ENCODE assay signal across 21 cellular contexts in genomic region chr15:52186651-52187486, GRCh38. TPM values are rescaled to one million over a fixed set of nuclear protein-coding genes. Genes with fewer than 3 reads are reported as not detected.
DNase-seq lines count a peak whose midpoint lies in the region; ATAC-seq, FAIRE-seq and TF ChIP-seq lines count a peak whose summit lies in the region.
"Had no signal": no experiment of that assay in that cellular context is flagged by ENCODE, and none has a peak within 500 bp of the region (broad histone marks: within the 10 kb centered on the region; RNA-seq: fewer than 3 reads in every experiment).

No MANE protein-coding gene starts in this region.

- TF ChIP-seq CTCF in IMR-90 (conservative IDR thresholded peaks at IDR 0.05; ENCODE audit: low read depth, low read length) = no peak
- no peak for TF ChIP-seq CTCF in HepG2 (CRISPR knock-in tag; IDR thresholded peaks at IDR 0.05)
- TF ChIP-seq CTCF in smooth muscle cell (IDR thresholded peaks at IDR 0.05; ENCODE audit: borderline replicate concordance, insufficient read depth, poor library complexity, severe bottlenecking) = no peak

- H2BK20ac ChIP-seq in IMR-90 (ENCODE audit: low read depth, low read length) = no peak overlapping the region

- DNase-seq in IMR-90 = no peak
- peak; percentile 92 for DNase-seq in cerebellar cortex (ENCODE audit: low spot score)
- DNase-seq in HepG2 (ENCODE audit: low spot score) = no peak
- peak; percentile 58 for DNase-seq in retina
- no peak for DNase-seq in H54 (ENCODE audit: insufficient read length, low spot score)
- no peak for DNase-seq in DMS79 treated with DMSO at 0.1 percent for 48 hours (lab: John Stamatoyannopoulos, UW)
- DNase-seq in smooth muscle cell (lab: John Stamatoyannopoulos, UW; ENCODE audit: unreplicated experiment) = no peak
- no peak for DNase-seq in mucosa of gallbladder (ENCODE audit: low spot score)
- DNase-seq: activated CD4-positive, alpha-beta T cell treated with anti-CD3 and anti-CD28 coated beads, Interleukin-2, amount 10 ng/mL, durations not matched to agents 7 days and 5 days; activated CD8-positive, alpha-beta memory T cell treated with anti-CD3 and anti-CD28 coated beads, Interleukin-2, amount 50 U/mL, for 4 hours; activated effector memory CD4-positive, alpha-beta T cell treated with anti-CD3 and anti-CD28 coated beads, Interleukin-2, amount 50 U/mL, for 16 hours; effector memory CD4-positive, alpha-beta T cell; Karpas-422; NCI-H1092; NCI-H2081; NCI-H446 treated with DMSO at 0.1 percent for 48 hours; nephron progenitor cell had no signal

- peaks cover 5% of the 10 kb centered on the region for H3K27me3 ChIP-seq in IMR-90 (ENCODE audit: control insufficient read depth, insufficient read depth, low read length)
- H3K27me3 ChIP-seq in HepG2 (ENCODE audit: control insufficient read depth in 1 of 2, insufficient read depth in 2 of 2, low read length in 2 of 2) = no peaks in the 10 kb centered on the region
- H3K27me3 ChIP-seq in smooth muscle cell (ENCODE audit: low read depth) = no peaks in the 10 kb centered on the region

- dilution Hi-C loops in IMR-90 (cut with HindIII; ENCODE audit: low sequenced_read_pairs, unreplicated experiment) = no loop called here

- in situ Hi-C loops in IMR-90 (cut with MboI; ENCODE audit: low sequenced_read_pairs) (no loop called here), HepG2 (cut with HindIII; ENCODE audit: extremely low pct_ligation_motif_present, low pct_unique_long_range_greater_than_20kb) (no loop called here)

- no peak overlapping the region for H2BK5ac ChIP-seq in IMR-90 (ENCODE audit: low read depth, low read length, poor library complexity, severe bottlenecking)

- H2AK5ac ChIP-seq in IMR-90 (ENCODE audit: low read depth, low read length) = no peak overlapping the region

- no peak overlapping the region for H2BK15ac ChIP-seq in IMR-90 (ENCODE audit: low read depth, low read length)

- H3K9me1 ChIP-seq in IMR-90 (ENCODE audit: insufficient read depth, low read length) = no peaks in the 10 kb centered on the region

- H3K4me3 ChIP-seq in IMR-90 (ENCODE audit: insufficient read depth, low read depth, low read length) = no peak overlapping the region
- H3K4me3 ChIP-seq in HepG2 (replicated peaks in 1 of 3; ENCODE audit: insufficient read depth in 1 of 3, low read depth in 2 of 3, low read length in 3 of 3) = no peak overlapping the region
- H3K4me3 ChIP-seq in smooth muscle cell = no peak overlapping the region

- TF ChIP-seq POLR2A in IMR-90 (IDR thresholded peaks at IDR 0.05; ENCODE audit: low read depth, low read length) (no peak), HepG2 (IDR thresholded peaks at IDR 0.05; ENCODE audit: insufficient read depth in 1 of 2, low read depth in 2 of 2, low read length in 2 of 2) (no peak), H54 (IDR thresholded peaks at IDR 0.05; ENCODE audit: low read depth, low read length) (no peak)

- peak overlapping the region; percentile 39 for H2AK9ac ChIP-seq in IMR-90 (replicated peaks; ENCODE audit: low read depth, low read length, poor library complexity)

- H2BK120ac ChIP-seq in IMR-90 (ENCODE audit: low read depth, low read length) = no peak overlapping the region

- no peaks in the 10 kb centered on the region for H3K36me3 ChIP-seq in IMR-90 (ENCODE audit: control insufficient read depth, insufficient read depth, low read length)
- no peaks in the 10 kb centered on the region for H3K36me3 ChIP-seq in HepG2 (replicated peaks in 1 of 2; ENCODE audit: control insufficient read depth in 1 of 2, insufficient read depth in 2 of 2, low read length in 2 of 2)
- H3K36me3 ChIP-seq in smooth muscle cell (ENCODE audit: low read depth) = no peaks in the 10 kb centered on the region

- H3K18ac ChIP-seq in IMR-90 (ENCODE audit: low read depth, low read length) = no peak overlapping the region

- no peak for FAIRE-seq in HepG2 (lab: Jason Lieb, UNC)
- FAIRE-seq in H54 (lab: Jason Lieb, UNC) = no peak
- FAIRE-seq: GM18507, islet of Langerhans, TTC549 had no signal

- TF ChIP-seq RAD21 in IMR-90 (IDR thresholded peaks at IDR 0.05; ENCODE audit: low read length) = no peak
- TF ChIP-seq RAD21 in HepG2 (CRISPR knock-in tag; IDR thresholded peaks at IDR 0.05) = no peak

- H3K23ac ChIP-seq in IMR-90 (ENCODE audit: low read depth, low read length) = no peak overlapping the region

- no peaks in the 10 kb centered on the region for H3F3A ChIP-seq in smooth muscle cell (ENCODE audit: low read depth)

- no peak overlapping the region for H3K9ac ChIP-seq in IMR-90 (ENCODE audit: low read depth, low read length)
- H3K9ac ChIP-seq in HepG2 (ENCODE audit: insufficient read depth, low read depth, low read length) = no peak overlapping the region
- no peak overlapping the region for H3K9ac ChIP-seq in smooth muscle cell (ENCODE audit: low read depth)

- WGBS in IMR-90 (ENCODE audit: extremely low coverage in 2 of 2, insufficient read length in 1 of 2), 2 experiments = 78% methylated on average over 6 of the region's 11 CpGs; no CpG with 5 or more reads in 1 of the 2 experiments
- WGBS in HepG2 (ENCODE audit: low lambda C conversion rate) = 61% methylated on average over 11 of the region's 11 CpGs
- WGBS in smooth muscle cell (ENCODE audit: low lambda C conversion rate) = 70% methylated on average over 11 of the region's 11 CpGs

- no peak overlapping the region for H3K27ac ChIP-seq in IMR-90 (ENCODE audit: insufficient read depth, low read length)
- no peak overlapping the region for H3K27ac ChIP-seq in HepG2 (ENCODE audit: extremely low read length, insufficient read depth, low read length)
- H3K27ac ChIP-seq in smooth muscle cell (ENCODE audit: low read depth) = no peak overlapping the region

- intact Hi-C loops in IMR-90 (cut with micrococcal nuclease) = no loop called here
- intact Hi-C loops in HepG2 (cut with micrococcal nuclease; ENCODE audit: unreplicated experiment) = loop anchor here (10.0 kb wide), 1 partner anchor 548 kb away; no protein-coding TSS in a partner anchor

- no peaks in the 10 kb centered on the region for H4K20me1 ChIP-seq in IMR-90 (ENCODE audit: insufficient read depth, low read length)
- H4K20me1 ChIP-seq in HepG2 (ENCODE audit: insufficient read depth, low read length) = no peaks in the 10 kb centered on the region
- H4K20me1 ChIP-seq in smooth muscle cell (ENCODE audit: low read depth) = no peaks in the 10 kb centered on the region

- H3K4me1 ChIP-seq in IMR-90 (ENCODE audit: control insufficient read depth, insufficient read depth, low read length) (no peaks in the 10 kb centered on the region), HepG2 (ENCODE audit: insufficient read depth, low read length) (peaks cover 50% of the 10 kb centered on the region), smooth muscle cell (ENCODE audit: low read depth) (no peaks in the 10 kb centered on the region)

- ATAC-seq in IMR-90 (ENCODE audit: low read depth) (no peak), HepG2 (peak; percentile 25)
- ATAC-seq: stimulated activated memory B cell treated with anti-CD40 and anti-IgM and Interleukin-4, amounts not matched to agents 10 μg/mL and 1 μg/mL and 100 μg/mL, for 72 hours had no signal

- H3K56ac ChIP-seq in IMR-90 (ENCODE audit: extremely low read depth, insufficient read depth, low read length) = no peak overlapping the region

- no peaks in the 10 kb centered on the region for H3K79me1 ChIP-seq in IMR-90 (ENCODE audit: low read depth in 1 of 2, low read length in 2 of 2)

- no peak overlapping the region for H3K14ac ChIP-seq in IMR-90 (replicated peaks; ENCODE audit: low read depth, low read length)

- H3K9me3 ChIP-seq in IMR-90 (ENCODE audit: control insufficient read depth, insufficient read depth, low read length) = no peaks in the 10 kb centered on the region
- no peaks in the 10 kb centered on the region for H3K9me3 ChIP-seq in HepG2 (ENCODE audit: low read length)
- no peaks in the 10 kb centered on the region for H3K9me3 ChIP-seq in smooth muscle cell (replicated peaks; ENCODE audit: low read depth)

- CTCF ChIA-PET in IMR-90 (lab: Yijun Ruan, JAX) (interaction anchor here (0.6 kb wide), 1 partner anchor 190 kb away, joined by 4 read pairs; no protein-coding TSS in a partner anchor), HepG2 (lab: Yijun Ruan, JAX; ENCODE audit: low intra/inter-chr PET ratio, low total read pairs) (no interaction called here)

- no peak overlapping the region for H3K4ac ChIP-seq in IMR-90 (ENCODE audit: low read depth, low read length)

- POLR2A ChIA-PET in IMR-90 (lab: Charles Lee; ENCODE audit: unreplicated experiment) = interaction anchor here (0.6 kb wide), 1 partner anchor 1564 kb away, joined by 3 read pairs; no protein-coding TSS in a partner anchor
- POLR2A ChIA-PET in HepG2 (lab: Yijun Ruan, JAX) = no interaction called here

- no peak overlapping the region for H4K91ac ChIP-seq in IMR-90 (ENCODE audit: insufficient read depth, low read depth, low read length)

- BruUV-seq in IMR-90 (replicated peaks; lab: Mats Ljungman, UMichigan) (no TSS peak), HepG2 (replicated peaks; lab: Mats Ljungman, UMichigan) (no TSS peak)

- H2AFZ ChIP-seq in IMR-90 (replicated peaks; ENCODE audit: low read length, poor library complexity) = peak overlapping the region; percentile 3
- H2AFZ ChIP-seq in HepG2 (ENCODE audit: low read length) = no peak overlapping the region
- no peak overlapping the region for H2AFZ ChIP-seq in smooth muscle cell (ENCODE audit: low read depth)

- H3K4me2 ChIP-seq in IMR-90 (ENCODE audit: low read depth, low read length) (no peak overlapping the region), HepG2 (ENCODE audit: low read depth, low read length) (no peak overlapping the region), smooth muscle cell (no peak overlapping the region)

- H3K79me2 ChIP-seq in HepG2 (ENCODE audit: insufficient read depth, low read length) (no peaks in the 10 kb centered on the region), smooth muscle cell (ENCODE audit: low read depth) (no peaks in the 10 kb centered on the region)

- TF ChIP-seq EP300 in HepG2 (IDR thresholded peaks at IDR 0.05; ENCODE audit: low read depth in 2 of 2, low read length in 2 of 2) = no peak
- TF ChIP-seq EP300 in HepG2 (CRISPR knock-in tag; IDR thresholded peaks at IDR 0.05; ENCODE audit: borderline replicate concordance) = no peak

- no peak overlapping the region for H4K5ac ChIP-seq in IMR-90 (ENCODE audit: low read depth, low read length)

- H4K8ac ChIP-seq in IMR-90 (ENCODE audit: low read depth in 2 of 2, low read length in 2 of 2) = no peak overlapping the region

RNA-seq across cellular contexts. Expression of gene GNB5, which starts 4.3 kb away (rescaled TPM):
- 33.2 and 33.9 TPM in 2 replicates for total RNA-seq in IMR-90 (2012; rRNA removed)
- polyA plus RNA-seq in IMR-90 (2012; rRNA removed) = 25.3 and 27.7 TPM in 2 replicates
- polyA plus RNA-seq in IMR-90 (2012; cell fraction: cytosol; rRNA removed) = 16.4 and 21.4 TPM in 2 replicates
- polyA plus RNA-seq in IMR-90 (2012; cell fraction: nucleus; rRNA removed; ENCODE audit: low replicate concordance) = 12.6 and 24.4 TPM in 2 replicates
- 13.7 and 17.1 TPM in 2 replicates for total RNA-seq in HepG2 (2016; rRNA removed; fragmentation: Illumina TruSeq; extraction: Trizol)
- total RNA-seq in HepG2 (2016; cell fraction: cytosol; rRNA removed; fragmentation: Illumina TruSeq; extraction: Trizol; ENCODE audit: low read depth) = 5.4 and 6.6 TPM in 2 replicates
- 12.6 and 16.2 TPM in 2 replicates for total RNA-seq in HepG2 (2016; cell fraction: insoluble cytoplasmic fraction; rRNA removed; fragmentation: Illumina TruSeq; extraction: Trizol)
- 13.3 and 14.1 TPM in 2 replicates for total RNA-seq in HepG2 (2016; cell fraction: membrane; rRNA removed; fragmentation: Illumina TruSeq; extraction: Trizol)
- total RNA-seq in HepG2 (2016; cell fraction: nucleus; rRNA removed; fragmentation: Illumina TruSeq; extraction: Trizol) = 7.2 and 7.4 TPM in 2 replicates
- polyA plus RNA-seq in HepG2 (2011; rRNA removed) = 14.4 and 19.7 TPM in 2 replicates
- polyA plus RNA-seq in HepG2 (2011; cell fraction: cytosol; rRNA removed) = 17.2 and 23.8 TPM in 2 replicates
- 14.8 and 18.3 TPM in 2 replicates for polyA plus RNA-seq in HepG2 (2011; cell fraction: nucleus; rRNA removed)
- polyA plus RNA-seq in HepG2 (2012) = 21.2 and 28.3 TPM in 2 replicates
- 5.0 and 5.9 TPM in 2 replicates for polyA plus RNA-seq in HepG2 (2016; cell fraction: cytosol; fragmentation: Illumina TruSeq; extraction: Trizol; ENCODE audit: low read depth)
- 15.6 and 16.3 TPM in 2 replicates for polyA plus RNA-seq in HepG2 (2016; cell fraction: insoluble cytoplasmic fraction; fragmentation: Illumina TruSeq; extraction: Trizol; ENCODE audit: low read depth)
- 9.1 and 9.7 TPM in 2 replicates for polyA plus RNA-seq in HepG2 (2016; cell fraction: membrane; fragmentation: Illumina TruSeq; extraction: Trizol; ENCODE audit: low read depth)
- polyA plus RNA-seq in HepG2 (2016; cell fraction: nucleus; fragmentation: Illumina TruSeq; extraction: Trizol; ENCODE audit: insufficient read depth, low read depth) = 9.1 and 9.3 TPM in 2 replicates
- 18.1 and 41.8 TPM in 2 replicates for polyA minus RNA-seq in HepG2 (2011; rRNA and poly(A)+ RNA removed; ENCODE audit: low replicate concordance)
- polyA minus RNA-seq in HepG2 (2011; cell fraction: cytosol; rRNA and poly(A)+ RNA removed) = 13.5 and 18.1 TPM in 2 replicates
- polyA minus RNA-seq in HepG2 (2011; cell fraction: nucleus; rRNA and poly(A)+ RNA removed) = 22.7 and 26.6 TPM in 2 replicates
- 14.0 and 20.7 TPM in 2 replicates for total RNA-seq in smooth muscle cell
- 22.7 and 25.1 TPM in 2 replicates for polyA plus RNA-seq in smooth muscle cell
- total RNA-seq in mucosa of gallbladder = 61.4 TPM

Comparison
In these comparisons a context has a peak if more than half of its experiments do, and no peak if none do; other contexts are left out.
1. DNase-seq: peak in cerebellar cortex (single experiment) and retina (single experiment); none in IMR-90 (single experiment), HepG2 (single experiment), H54 (single experiment), DMS79 treated with DMSO at 0.1 percent for 48 hours (single experiment), smooth muscle cell (single experiment) and mucosa of gallbladder (single experiment).